8 cellular contexts compared by ENCODE assay signal in the genomic region with DNA sequence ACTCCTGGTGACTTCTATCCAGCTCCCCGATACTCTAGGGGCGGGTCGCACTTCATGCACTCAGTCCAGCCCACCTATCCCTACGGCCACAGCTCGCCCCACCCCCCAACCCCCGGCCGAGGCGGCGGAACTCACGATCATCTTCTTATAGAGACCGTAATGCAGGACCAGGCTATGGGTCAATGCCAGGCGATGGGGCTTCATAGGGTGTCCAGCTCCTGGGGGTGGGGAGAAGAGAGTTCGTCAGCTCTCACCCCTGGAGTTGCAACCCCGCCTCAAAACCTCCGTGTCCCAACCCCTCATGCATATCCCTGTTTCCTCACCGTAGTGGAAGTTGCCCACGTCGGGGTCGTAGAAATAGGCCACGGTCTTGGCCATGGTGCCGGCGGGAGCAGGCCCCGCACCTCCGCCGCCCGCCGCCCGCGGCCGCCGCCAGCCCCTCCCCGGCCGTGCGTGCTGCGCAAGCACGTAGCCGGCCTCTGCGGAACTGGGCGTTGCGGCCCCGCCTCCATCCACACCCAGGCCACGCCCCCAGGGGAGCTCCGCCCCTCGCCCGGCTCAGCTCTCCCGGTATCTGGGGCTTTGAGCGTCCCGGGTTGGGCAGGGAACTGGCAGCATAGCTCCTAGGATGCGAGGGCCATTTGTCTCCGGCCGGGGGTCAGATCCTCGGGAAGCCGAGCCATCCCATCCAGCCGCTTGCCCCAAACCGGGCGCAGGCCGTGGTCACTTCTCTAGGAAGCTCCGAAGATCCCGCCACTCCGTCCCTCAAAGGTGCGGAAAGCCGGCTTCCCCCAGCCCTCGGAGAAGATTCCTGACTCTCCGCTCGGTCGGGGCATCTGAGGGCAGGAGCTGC. TPM values are rescaled to one million over a fixed set of nuclear protein-coding genes. Genes with fewer than 3 reads are reported as not detected.
DNase-seq lines count a peak whose midpoint lies in the region; ATAC-seq and TF ChIP-seq lines count a peak whose summit lies in the region.

A gene (minus strand): TSS at position 437 of the 853 bp plus-strand sequence. CDS start 59 bp downstream, at position 378.
A gene with protein sequence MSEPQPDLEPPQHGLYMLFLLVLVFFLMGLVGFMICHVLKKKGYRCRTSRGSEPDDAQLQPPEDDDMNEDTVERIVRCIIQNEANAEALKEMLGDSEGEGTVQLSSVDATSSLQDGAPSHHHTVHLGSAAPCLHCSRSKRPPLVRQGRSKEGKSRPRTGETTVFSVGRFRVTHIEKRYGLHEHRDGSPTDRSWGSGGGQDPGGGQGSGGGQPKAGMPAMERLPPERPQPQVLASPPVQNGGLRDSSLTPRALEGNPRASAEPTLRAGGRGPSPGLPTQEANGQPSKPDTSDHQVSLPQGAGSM (plus strand): TSS at position 585 of the 853 bp plus-strand sequence. CDS start 1,229 bp downstream, outside the sequence.

- no peaks in the 10 kb centered on the region for H3K9me2 ChIP-seq in MM.1S (replicated peaks; ENCODE audit: insufficient read depth, low read length)

- H3K18ac ChIP-seq in H9 (ENCODE audit: insufficient read length, low read depth, low read length) = peak within 1 kb of the TSS; percentile 35

- H3K79me2 ChIP-seq in H9 (ENCODE audit: insufficient read depth, low read length) = peaks cover 10% of the 10 kb centered on the region; the same call in 1 of the 2 replicates
- peaks cover 43% of the 10 kb centered on the region for H3K79me2 ChIP-seq in MM.1S (ENCODE audit: low read length)

- no peak within 1 kb of the TSS for H2BK12ac ChIP-seq in H9 (ENCODE audit: insufficient read length, low read depth, low read length)

- peak within 1 kb of the TSS; percentile 92 to 96 for H3K4me3 Mint-ChIP-seq in H9
- peak within 1 kb of the TSS; percentile 93 for H3K4me3 Mint-ChIP-seq in activated naive CD4-positive, alpha-beta T cell treated with anti-CD3 and anti-CD28 coated beads for 36 hours

- H3K9me3 ChIP-seq in H9 (ENCODE audit: control insufficient read depth, low read depth, low read length) = no peaks in the 10 kb centered on the region
- H3K9me3 ChIP-seq in MM.1S (replicated peaks; ENCODE audit: insufficient read depth, low read length) = no peaks in the 10 kb centered on the region
- H3K9me3 ChIP-seq in SK-N-MC (ENCODE audit: low read depth, low read length) = no peaks in the 10 kb centered on the region
- no peaks in the 10 kb centered on the region for H3K9me3 ChIP-seq in testis

- H3K27me3 ChIP-seq in H9 (ENCODE audit: insufficient read depth, low read length) = no peaks in the 10 kb centered on the region
- no peaks in the 10 kb centered on the region for H3K27me3 ChIP-seq in MM.1S (replicated peaks; ENCODE audit: insufficient read depth, low read length)
- H3K27me3 ChIP-seq in testis = no peaks in the 10 kb centered on the region

- WGBS in H9 (ENCODE audit: extremely low coverage, insufficient read length, low lambda C conversion rate) = no CpG with 5 or more reads among the region's 66 CpGs
- 0 to 1% methylated on average over 18 to 57 of the region's 66 CpGs for WGBS in testis, 2 donors

- H3K9ac ChIP-seq in H9 (ENCODE audit: extremely low read depth, insufficient read length, low read length) (peak within 1 kb of the TSS; percentile 83), MM.1S (ENCODE audit: low read length) (peak within 1 kb of the TSS; percentile 84), SK-N-MC (ENCODE audit: insufficient read length) (peak within 1 kb of the TSS; percentile 96)

- TF ChIP-seq POLR2A in testis (IDR thresholded peaks at IDR 0.05) = peak; percentile 84

- peaks cover 2% of the 10 kb centered on the region for H3K27me3 Mint-ChIP-seq in H9 (ENCODE audit: low read depth)
- H3K27me3 Mint-ChIP-seq in activated naive CD4-positive, alpha-beta T cell treated with anti-CD3 and anti-CD28 coated beads for 36 hours (ENCODE audit: low read depth) = no peaks in the 10 kb centered on the region

- no peak within 1 kb of the TSS for H2BK20ac ChIP-seq in H9 (ENCODE audit: low read depth, low read length, poor library complexity, severe bottlenecking)

- H4K91ac ChIP-seq in H9 (ENCODE audit: insufficient read length, low read depth, low read length) = no peak within 1 kb of the TSS

- H2AK5ac ChIP-seq in H9 (ENCODE audit: insufficient read length, low read length) = no peak within 1 kb of the TSS

- peaks cover 14% of the 10 kb centered on the region for H3K23me2 ChIP-seq in H9 (ENCODE audit: insufficient read length, low read depth, low read length, poor library complexity, severe bottlenecking)

- H3K4me2 ChIP-seq in H9 (ENCODE audit: insufficient read depth, insufficient read length, low read length) = peak within 1 kb of the TSS; percentile 79
- H3K4me2 ChIP-seq in MM.1S (ENCODE audit: low read depth, low read length) = peak within 1 kb of the TSS; percentile 95

- H4K8ac ChIP-seq in H9 (replicated peaks; ENCODE audit: insufficient read length, low read depth, low read length) = no peak within 1 kb of the TSS

- CTCF ChIA-PET in activated naive CD4-positive, alpha-beta T cell treated with anti-CD3 and anti-CD28 coated beads for 36 hours (lab: Charles Lee) = interaction anchor here (0.7 to 5.0 kb wide), 13 partner anchors 10 to 129 kb away, joined by 3 to 63 read pairs (median 8); a partner anchor contains a TSS

- intact Hi-C loops in activated naive CD4-positive, alpha-beta T cell treated with anti-CD3 and anti-CD28 coated beads for 36 hours (cut with micrococcal nuclease) = loop anchor here (1.0 to 5.0 kb wide), 5 partner anchors 17 to 934 kb away; a partner anchor contains a TSS
- intact Hi-C loops in testis (cut with DNase I; ENCODE audit: low total_unique reads) = no loop called here

- peak within 1 kb of the TSS; percentile 72 for H3K14ac ChIP-seq in H9 (ENCODE audit: insufficient read depth, low read length)

- H3K23ac ChIP-seq in H9 (ENCODE audit: insufficient read length, low read depth, low read length) = no peak within 1 kb of the TSS

- peaks cover 18 to 23% of the 10 kb centered on the region in 2 experiments for H3K4me1 Mint-ChIP-seq in H9
- peaks cover 51% of the 10 kb centered on the region for H3K4me1 Mint-ChIP-seq in activated naive CD4-positive, alpha-beta T cell treated with anti-CD3 and anti-CD28 coated beads for 36 hours (ENCODE audit: low read depth)

- H4K5ac ChIP-seq in H9 (ENCODE audit: insufficient read length, low read depth, low read length) = no peak within 1 kb of the TSS

- H3K4me3 ChIP-seq in MM.1S (ENCODE audit: low read length) (peak within 1 kb of the TSS; percentile 97), SK-N-MC (peak within 1 kb of the TSS; percentile 99), testis (peak within 1 kb of the TSS; percentile 81 to 93)

- no peaks in the 10 kb centered on the region for H4K20me1 ChIP-seq in H9 (ENCODE audit: control insufficient read depth, insufficient read depth, insufficient read length)
- peaks cover 4% of the 10 kb centered on the region; the same call in 1 of the 2 replicates for H4K20me1 ChIP-seq in MM.1S (ENCODE audit: insufficient read depth, low read length)

- no peak within 1 kb of the TSS for H3K56ac ChIP-seq in H9 (ENCODE audit: insufficient read length, low read depth, low read length)

- H3K36me3 Mint-ChIP-seq in H9 (ENCODE audit: insufficient read depth in 1 of 3, low read depth in 3 of 3) = peaks cover 9 to 29% (median 19%) of the 10 kb centered on the region in 3 experiments; a peak in 6 of 7 replicates
- peaks cover 9% of the 10 kb centered on the region for H3K36me3 Mint-ChIP-seq in activated naive CD4-positive, alpha-beta T cell treated with anti-CD3 and anti-CD28 coated beads for 36 hours (ENCODE audit: low read depth)

- TF ChIP-seq CTCF in H9 (conservative IDR thresholded peaks at IDR 0.05) (no peak), MM.1S (IDR thresholded peaks at IDR 0.05; ENCODE audit: low read length) (no peak), omental fat pad (IDR thresholded peaks at IDR 0.05) (no peak), testis (IDR thresholded peaks at IDR 0.05) (no peak)

- H3K36me3 ChIP-seq in MM.1S (replicated peaks; ENCODE audit: insufficient read depth, low read length) (no peaks in the 10 kb centered on the region), SK-N-MC (ENCODE audit: insufficient read depth, low read length) (peaks cover 16% of the 10 kb centered on the region), testis (ENCODE audit: low read depth, missing control alignments) (no peaks in the 10 kb centered on the region)

- H3F3A ChIP-seq in MM.1S (ENCODE audit: insufficient read depth, low read length) = peaks cover 13% of the 10 kb centered on the region; the same call in 1 of the 2 replicates

- peak within 1 kb of the TSS; percentile 67 to 92 (median 83); a peak in 5 of 7 replicates for H3K27ac Mint-ChIP-seq in H9
- peak within 1 kb of the TSS; percentile 87 for H3K27ac Mint-ChIP-seq in activated naive CD4-positive, alpha-beta T cell treated with anti-CD3 and anti-CD28 coated beads for 36 hours

- no peak within 1 kb of the TSS for H2BK5ac ChIP-seq in H9 (ENCODE audit: insufficient read length, low read length)

- peaks cover 10% of the 10 kb centered on the region for H3K79me1 ChIP-seq in H9 (ENCODE audit: insufficient read depth, low read depth, low read length, poor library complexity, severe bottlenecking)

- ATAC-seq in omental fat pad (ENCODE audit: low FRiP score) = peak; percentile 98

- no peak within 1 kb of the TSS for H2BK15ac ChIP-seq in H9 (ENCODE audit: low read depth, low read length)

- H3K4ac ChIP-seq in H9 (ENCODE audit: low read depth, low read length) = no peak within 1 kb of the TSS

- H3K4me1 ChIP-seq in H9 (ENCODE audit: insufficient read depth, low read length) = peaks cover 4% of the 10 kb centered on the region; the same call in 1 of the 2 replicates
- H3K4me1 ChIP-seq in MM.1S (ENCODE audit: low read length) = peaks cover 16% of the 10 kb centered on the region
- peaks cover 10% of the 10 kb centered on the region for H3K4me1 ChIP-seq in testis

- H2BK120ac ChIP-seq in H9 (ENCODE audit: low read depth, low read length, poor library complexity, severe bottlenecking) = no peak within 1 kb of the TSS

- DNase-seq in GDM1 (lab: John Stamatoyannopoulos, UW) (peak; percentile 82), H9 (peak; percentile 95), MM.1S (peak; percentile 88), SK-N-MC (ENCODE audit: low read depth, low spot score) (no peak), globus pallidus (ENCODE audit: low spot score) (peak; percentile 91), omental fat pad (ENCODE audit: low spot score) (peak; percentile 77), testis (peak; percentile 96)
- peak; percentile 94 for DNase-seq in activated naive CD4-positive, alpha-beta T cell treated with anti-CD3 and anti-CD28 coated beads for 36 hours

- H3K27ac ChIP-seq in H9 (ENCODE audit: insufficient read length, low read depth, low read length) (no peak within 1 kb of the TSS), MM.1S (ENCODE audit: low read length) (no peak within 1 kb of the TSS; the same call in 1 of the 2 replicates), SK-N-MC (no peak within 1 kb of the TSS), testis (peak within 1 kb of the TSS; percentile 17 to 64)

- no peaks in the 10 kb centered on the region; a peak in 1 of 5 replicates for H3K9me3 Mint-ChIP-seq in H9
- no peaks in the 10 kb centered on the region for H3K9me3 Mint-ChIP-seq in activated naive CD4-positive, alpha-beta T cell treated with anti-CD3 and anti-CD28 coated beads for 36 hours

- H3T11ph ChIP-seq in H9 (ENCODE audit: low read length) = no peak within 1 kb of the TSS

- H2AFZ ChIP-seq in H9 (ENCODE audit: low read length) = no peak within 1 kb of the TSS
- H2AFZ ChIP-seq in MM.1S (ENCODE audit: low read length) = peak within 1 kb of the TSS; percentile 98

RNA-seq across cellular contexts. Expression of the first gene that starts in this region (rescaled TPM):
- total RNA-seq in H9 (2021) = 98.3 and 98.5 TPM in 2 replicates
- 10 to 100 TPM; 52.1 to 55.6 TPM for total RNA-seq in activated naive CD4-positive, alpha-beta T cell treated with anti-CD3 and anti-CD28 coated beads for 36 hours
- 10 to 100 TPM; 31.5 to 50.6 (median 38.5) TPM for total RNA-seq in omental fat pad
- total RNA-seq in testis = 10 to 100 TPM; 63.9 to 76.5 TPM
- polyA plus RNA-seq in testis (ENCODE audit: insufficient read depth, low read depth, low replicate concordance) = 57.3 TPM

RNA-seq across cellular contexts. Expression of the second gene that starts in this region (rescaled TPM):
- 9.8 and 11.1 TPM in 2 replicates for total RNA-seq in H9 (2021)
- total RNA-seq in activated naive CD4-positive, alpha-beta T cell treated with anti-CD3 and anti-CD28 coated beads for 36 hours = 10 to 100 TPM; 20.9 to 21.1 TPM
- total RNA-seq in omental fat pad = 1 to 10 TPM; 1.0 to 4.3 (median 2.9) TPM
- total RNA-seq in testis = 10 to 100 TPM; 11.3 to 17.0 TPM
- 8.6 TPM for polyA plus RNA-seq in testis (ENCODE audit: insufficient read depth, low read depth, low replicate concordance)

Comparison
In these comparisons a context has a peak if more than half of its experiments do, and no peak if none do; other contexts are left out.
1. H3K27ac ChIP-seq: peak in testis (2 of 2); none in H9 (single experiment), MM.1S (single experiment) and SK-N-MC (single experiment).
2. Peak in every context shown above with its lines, with median percentiles within 50 percentile points of each other: H3K9ac ChIP-seq and H3K4me3 ChIP-seq.